In the genomic region with DNA sequence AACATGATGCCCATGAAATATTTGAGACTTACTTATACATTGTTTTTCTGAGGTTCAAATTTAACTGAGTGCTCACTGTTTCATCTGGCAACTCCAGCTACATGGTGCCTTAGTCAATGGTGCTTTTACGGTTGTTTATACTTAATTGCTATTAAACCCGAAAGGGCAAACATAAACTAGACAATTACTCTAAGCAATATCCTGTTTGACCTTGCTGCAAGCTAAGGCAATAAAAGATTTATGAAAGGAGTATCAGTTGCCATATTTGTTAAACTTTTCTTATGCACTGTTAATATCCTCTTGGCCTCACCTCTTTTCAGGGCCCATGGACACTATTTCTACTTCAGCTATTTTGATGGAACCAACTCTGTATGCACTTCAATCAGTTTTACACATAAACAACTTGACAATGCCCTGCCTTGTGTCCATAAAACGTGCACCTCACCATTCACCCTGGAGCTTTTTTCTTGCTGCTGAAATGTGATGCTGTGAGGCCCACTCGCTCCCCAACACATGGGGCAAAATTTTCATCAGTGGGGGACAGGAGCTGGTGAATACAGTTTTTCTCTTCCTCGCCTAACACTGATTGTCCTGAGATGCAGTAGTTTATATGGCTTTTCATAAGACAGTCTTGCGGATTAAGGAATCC, we compare ENCODE assay signal across 13 cellular contexts.
DNase-seq lines count a peak whose midpoint lies in the region; ATAC-seq, FAIRE-seq and TF ChIP-seq lines count a peak whose summit lies in the region.
"Had no signal": no experiment of that assay in that cellular context is flagged by ENCODE, and none has a peak within 500 bp of the region (broad histone marks: within the 10 kb centered on the region; RNA-seq: fewer than 3 reads in every experiment).

No MANE protein-coding gene starts in this region.

- TF ChIP-seq CTCF in fibroblast of villous mesenchyme (IDR thresholded peaks at IDR 0.05; ENCODE audit: insufficient read depth, low read depth, low read length): no peak

- intact Hi-C loops in left cardiac atrium (cut with DNase I): no loop called here

- DNase-seq in NCI-H510A treated with DMSO at 0.1 percent for 48 hours (lab: John Stamatoyannopoulos, UW) (peak; percentile 12), NCI-H510A (lab: John Stamatoyannopoulos, UW) (no peak), NCI-H1930 (lab: John Stamatoyannopoulos, UW) (peak; percentile 76 to 80), fibroblast of villous mesenchyme (ENCODE audit: low read depth) (peak; percentile 80), urothelium cell line (ENCODE audit: low spot score) (no peak), foreskin melanocyte (no peak), left cardiac atrium (no peak)
- DNase-seq: Caco-2, NCI-H1436 treated with DMSO at 0.1 percent for 48 hours, NCI-H2107 had no signal

- peak; percentile 92 for FAIRE-seq in urothelium cell line (lab: Jason Lieb, UNC)
- FAIRE-seq: A204.1 had no signal

- no peak for ATAC-seq in GM19452 (IDR thresholded peaks at IDR 0.05; ENCODE audit: unreplicated experiment)
- ATAC-seq in left cardiac atrium: no peak

- no peak overlapping the region for H3K4me3 ChIP-seq in fibroblast of villous mesenchyme (ENCODE audit: low read depth, low read length)
- H3K4me3 ChIP-seq: HAP-1 had no signal

Comparison
In these comparisons a context has a peak if more than half of its experiments do, and no peak if none do; other contexts are left out.
1. DNase-seq: peak in NCI-H510A treated with DMSO at 0.1 percent for 48 hours (single experiment), NCI-H1930 (2 of 2) and fibroblast of villous mesenchyme (single experiment); none in NCI-H510A (single experiment), urothelium cell line (single experiment), foreskin melanocyte (single experiment) and left cardiac atrium (single experiment).